18 cellular contexts compared by ENCODE assay signal in the genomic region with DNA sequence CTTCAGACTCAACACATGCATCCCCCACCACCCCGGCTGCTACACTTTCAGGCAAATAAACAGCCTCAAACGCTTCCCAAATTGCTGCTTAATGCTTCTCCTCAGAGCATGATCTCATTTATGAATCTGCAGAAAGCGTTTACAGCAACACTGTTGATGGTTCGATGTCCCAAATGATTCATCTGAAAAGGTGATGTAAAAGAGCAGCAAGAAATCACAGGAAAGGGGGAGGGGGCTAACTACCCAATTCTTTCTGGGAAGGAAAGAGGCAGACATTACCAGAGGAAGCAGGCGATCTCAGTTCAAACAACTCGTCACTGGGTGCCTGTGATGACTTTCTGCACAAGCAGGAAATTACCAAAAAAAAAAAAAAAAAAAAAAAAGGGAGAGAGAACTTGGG.
"Had no signal": no experiment of that assay in that cellular context is flagged by ENCODE, and none has a peak within 500 bp of the region (broad histone marks: within the 10 kb centered on the region; RNA-seq: fewer than 3 reads in every experiment).

No MANE protein-coding gene starts in this region.

- H3K27me3 Mint-ChIP-seq: activated naive CD8-positive, alpha-beta T cell treated with anti-CD3 and anti-CD28 coated beads, Interleukin-2, amount 50 U/mL, for 24 hours had no signal

- H3K9me3 ChIP-seq: mucosa of descending colon, tibial nerve, vagina had no signal

- H3K36me3 Mint-ChIP-seq: naive thymus-derived CD8-positive, alpha-beta T cell; stimulated activated effector memory CD8-positive, alpha-beta T cell treated with anti-CD3 and anti-CD28 coated beads, Interleukin-12 subunit alpha, Interleukin-12 subunit beta, amount 100 ng/mL, for 72 hours had no signal

- DNase-seq: activated CD4-positive, alpha-beta T cell treated with anti-CD3 and anti-CD28 coated beads for 36 hours; activated CD8-positive, alpha-beta memory T cell treated with anti-CD3 and anti-CD28 coated beads, Interleukin-2, amount 50 U/mL, for 48 hours; activated CD8-positive, alpha-beta T cell treated with anti-CD3 and anti-CD28 coated beads for 36 hours; activated naive CD4-positive, alpha-beta T cell; activated naive CD8-positive, alpha-beta T cell treated with anti-CD3 and anti-CD28 coated beads, Interleukin-2, amount 50 U/mL, for 24 hours; central memory CD4-positive, alpha-beta T cell; effector CD4-positive, alpha-beta T cell; left colon; mucosa of descending colon; naive thymus-derived CD8-positive, alpha-beta T cell; nucleus accumbens; right cardiac atrium had no signal

- H3K27ac Mint-ChIP-seq: activated CD4-positive, alpha-beta T cell treated with anti-CD3 and anti-CD28 coated beads for 36 hours; activated CD8-positive, alpha-beta T cell treated with anti-CD3 and anti-CD28 coated beads for 36 hours; activated naive CD8-positive, alpha-beta T cell treated with anti-CD3 and anti-CD28 coated beads, Interleukin-2, amount 50 U/mL, for 24 hours; activated T-helper 1 cell treated with anti-CD3 and anti-CD28 coated beads, Interleukin-12 subunit alpha, Interleukin-12 subunit beta, Interleukin-2, Interleukin-4 antibody, amounts not matched to agents 30 ng/mL and 10 ng/mL and 1 ng/mL, durations not matched to agents 14 hours and 24 hours and 36 hours; naive thymus-derived CD8-positive, alpha-beta T cell; stimulated activated effector memory CD8-positive, alpha-beta T cell treated with anti-CD3 and anti-CD28 coated beads, Interleukin-12 subunit alpha, Interleukin-12 subunit beta, amount 100 ng/mL, for 72 hours had no signal

- H3K27me3 ChIP-seq: tibial nerve, vagina had no signal

- H3K9me3 Mint-ChIP-seq: activated naive CD8-positive, alpha-beta T cell treated with anti-CD3 and anti-CD28 coated beads, Interleukin-2, amount 50 U/mL, for 24 hours; activated T-helper 1 cell treated with anti-CD3 and anti-CD28 coated beads, Interleukin-12 subunit alpha, Interleukin-12 subunit beta, Interleukin-2, Interleukin-4 antibody, amounts not matched to agents 30 ng/mL and 10 ng/mL and 1 ng/mL, durations not matched to agents 14 hours and 24 hours and 36 hours had no signal

- H3K4me1 ChIP-seq: vagina had no signal

- H3K4me3 Mint-ChIP-seq: activated CD4-positive, alpha-beta T cell treated with anti-CD3 and anti-CD28 coated beads for 36 hours; activated CD8-positive, alpha-beta T cell treated with anti-CD3 and anti-CD28 coated beads for 36 hours; activated naive CD8-positive, alpha-beta T cell treated with anti-CD3 and anti-CD28 coated beads, Interleukin-2, amount 50 U/mL, for 24 hours; activated T-helper 1 cell treated with anti-CD3 and anti-CD28 coated beads, Interleukin-12 subunit alpha, Interleukin-12 subunit beta, Interleukin-2, Interleukin-4 antibody, amounts not matched to agents 30 ng/mL and 10 ng/mL and 1 ng/mL, durations not matched to agents 14 hours and 24 hours and 36 hours; naive thymus-derived CD8-positive, alpha-beta T cell; stimulated activated effector memory CD8-positive, alpha-beta T cell treated with anti-CD3 and anti-CD28 coated beads, Interleukin-12 subunit alpha, Interleukin-12 subunit beta, amount 100 ng/mL, for 72 hours had no signal

- H3K36me3 ChIP-seq: tibial nerve, vagina, WERI-Rb-1 had no signal

- H3K27ac ChIP-seq: coronary artery, tibial nerve, vagina, WERI-Rb-1 had no signal

- H3K4me1 Mint-ChIP-seq: activated CD4-positive, alpha-beta T cell treated with anti-CD3 and anti-CD28 coated beads for 36 hours; activated naive CD8-positive, alpha-beta T cell treated with anti-CD3 and anti-CD28 coated beads, Interleukin-2, amount 50 U/mL, for 24 hours; naive thymus-derived CD8-positive, alpha-beta T cell; stimulated activated effector memory CD8-positive, alpha-beta T cell treated with anti-CD3 and anti-CD28 coated beads, Interleukin-12 subunit alpha, Interleukin-12 subunit beta, amount 100 ng/mL, for 72 hours had no signal

- ATAC-seq: activated CD4-positive, alpha-beta T cell treated with anti-CD3 and anti-CD28 coated beads for 36 hours; activated CD8-positive, alpha-beta T cell treated with anti-CD3 and anti-CD28 coated beads for 36 hours; activated naive CD8-positive, alpha-beta T cell treated with anti-CD3 and anti-CD28 coated beads, Interleukin-2, amount 50 U/mL, for 24 hours; left colon; mucosa of descending colon; naive thymus-derived CD8-positive, alpha-beta T cell; right cardiac atrium; stimulated activated effector memory CD8-positive, alpha-beta T cell treated with anti-CD3 and anti-CD28 coated beads, Interleukin-12 subunit alpha, Interleukin-12 subunit beta, amount 100 ng/mL, for 72 hours had no signal

- H3K4me3 ChIP-seq: coronary artery, mucosa of descending colon, tibial nerve, vagina had no signal
